8 cellular contexts compared by ENCODE assay signal in the genomic region with DNA sequence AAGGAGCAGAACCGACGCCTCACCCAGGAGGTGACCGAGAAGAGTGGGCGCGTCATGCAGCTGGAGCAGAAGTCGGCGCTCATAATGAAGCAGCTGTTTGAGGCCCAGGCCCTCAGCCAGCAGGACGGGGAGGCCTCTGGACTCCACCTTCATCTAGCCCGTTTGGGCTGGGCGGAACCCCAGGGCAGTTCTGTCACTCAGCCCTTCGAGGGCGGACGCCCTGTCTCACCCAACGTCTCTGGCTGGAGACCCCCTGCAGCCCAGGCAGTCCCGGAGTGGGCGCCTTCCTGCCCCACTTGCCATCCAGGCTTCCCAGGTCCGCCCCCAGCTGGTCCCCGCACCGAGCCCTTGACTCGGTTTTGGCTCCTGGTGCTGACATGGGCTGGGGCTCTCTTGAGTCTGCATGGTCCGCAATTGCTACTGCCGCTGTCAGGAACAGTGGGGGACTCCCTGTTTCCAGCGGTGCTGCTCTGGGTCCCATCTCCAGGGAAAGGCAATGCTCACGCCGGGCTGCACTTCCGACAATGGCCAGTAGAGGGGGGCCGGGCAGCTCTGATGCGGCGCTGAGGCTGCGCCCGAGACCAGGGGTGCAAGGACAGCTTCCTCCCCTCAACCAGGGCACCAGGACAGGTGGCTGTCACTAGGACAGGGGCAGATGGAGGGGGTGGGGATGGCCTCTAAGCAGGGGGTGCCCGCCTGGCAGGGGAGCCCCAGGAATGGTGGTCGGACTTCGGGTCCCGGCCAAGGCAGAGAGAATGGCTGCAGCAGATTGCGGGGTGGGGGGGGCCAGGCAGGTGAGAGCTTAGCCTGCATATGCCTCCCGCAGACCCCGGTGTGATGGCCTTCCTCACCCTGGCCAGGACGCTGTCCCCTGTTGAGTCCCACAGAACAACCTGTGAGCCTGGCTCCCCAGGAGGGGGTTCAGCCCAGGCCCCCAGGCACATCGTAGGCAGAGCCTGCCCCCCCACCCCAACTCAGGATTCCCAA.
DNase-seq lines count a peak whose midpoint lies in the region; ATAC-seq and TF ChIP-seq lines count a peak whose summit lies in the region.

No MANE protein-coding gene starts in this region.

- peaks cover 9% of the 10 kb centered on the region; the same call in 1 of the 2 replicates for H3F3A ChIP-seq in PC-9 (ENCODE audit: insufficient read depth, low read depth)
- peaks cover 8% of the 10 kb centered on the region for H3F3A ChIP-seq in neural progenitor cell (ENCODE audit: low read depth)

- H3K4me3 Mint-ChIP-seq in activated T-helper 1 cell treated with anti-CD3 and anti-CD28 coated beads, Interleukin-12 subunit alpha, Interleukin-12 subunit beta, Interleukin-2, Interleukin-4 antibody, amounts not matched to agents 30 ng/mL and 10 ng/mL and 1 ng/mL, durations not matched to agents 14 hours and 24 hours and 36 hours: no peak overlapping the region
- H3K4me3 Mint-ChIP-seq in neural progenitor cell: no peak overlapping the region

- BruUV-seq in PC-9 (replicated peaks; lab: Mats Ljungman, UMichigan): no TSS peak

- no peaks in the 10 kb centered on the region for H3K9me2 ChIP-seq in PC-9 (ENCODE audit: insufficient read depth)

- no peak overlapping the region for H3K9ac ChIP-seq in neural progenitor cell

- H3K27ac ChIP-seq in PC-9: no peak overlapping the region
- H3K27ac ChIP-seq in neural progenitor cell: no peak overlapping the region
- no peak overlapping the region for H3K27ac ChIP-seq in substantia nigra (ENCODE audit: low read depth, low read length, poor library complexity, severe bottlenecking)

- H3K27ac Mint-ChIP-seq in activated T-helper 1 cell treated with anti-CD3 and anti-CD28 coated beads, Interleukin-12 subunit alpha, Interleukin-12 subunit beta, Interleukin-2, Interleukin-4 antibody, amounts not matched to agents 30 ng/mL and 10 ng/mL and 1 ng/mL, durations not matched to agents 14 hours and 24 hours and 36 hours: no peak overlapping the region
- no peak overlapping the region for H3K27ac Mint-ChIP-seq in neural progenitor cell

- H3K4me3 ChIP-seq in PC-9 (no peak overlapping the region), fibroblast of pulmonary artery (replicated peaks; ENCODE audit: low read depth, low read length) (no peak overlapping the region), neural progenitor cell (no peak overlapping the region)

- in situ Hi-C loops in G401 (cut with HindIII; ENCODE audit: low sequenced_read_pairs): no loop called here

- H4K20me1 ChIP-seq in PC-9 (ENCODE audit: insufficient read depth) (peaks cover 25% of the 10 kb centered on the region), neural progenitor cell (ENCODE audit: low read depth) (peaks cover 43% of the 10 kb centered on the region)

- no peaks in the 10 kb centered on the region for H3K4me1 ChIP-seq in PC-9 (replicated peaks; ENCODE audit: insufficient read depth)
- no peaks in the 10 kb centered on the region for H3K4me1 ChIP-seq in neural progenitor cell

- H3K9me3 ChIP-seq in PC-9 (ENCODE audit: insufficient read depth, low read depth) (no peaks in the 10 kb centered on the region), neural progenitor cell (ENCODE audit: low read depth) (no peaks in the 10 kb centered on the region)

- POLR2A ChIA-PET in PC-9 (lab: Charles Lee; ENCODE audit: unreplicated experiment): interaction anchor here (0.6 kb wide), 1 partner anchor 457 kb away, joined by 6 read pairs; no protein-coding TSS in a partner anchor

- no peaks in the 10 kb centered on the region for H3K9me3 Mint-ChIP-seq in activated T-helper 1 cell treated with anti-CD3 and anti-CD28 coated beads, Interleukin-12 subunit alpha, Interleukin-12 subunit beta, Interleukin-2, Interleukin-4 antibody, amounts not matched to agents 30 ng/mL and 10 ng/mL and 1 ng/mL, durations not matched to agents 14 hours and 24 hours and 36 hours
- H3K9me3 Mint-ChIP-seq in neural progenitor cell: no peaks in the 10 kb centered on the region

- CTCF ChIA-PET in PC-9 (lab: Charles Lee): interaction anchor here (0.6 kb wide), 2 partner anchors 182 to 399 kb away, joined by 3 to 7 read pairs; no protein-coding TSS in a partner anchor

- H3K79me2 ChIP-seq in PC-9 (ENCODE audit: low read depth) (no peaks in the 10 kb centered on the region), neural progenitor cell (ENCODE audit: low read depth) (peaks cover 37% of the 10 kb centered on the region)

- TF ChIP-seq CTCF in PC-9 (conservative IDR thresholded peaks at IDR 0.05) (peak; percentile 97), fibroblast of pulmonary artery (IDR thresholded peaks at IDR 0.05; ENCODE audit: low read length, missing control alignments) (peak; percentile 89), neural progenitor cell (IDR thresholded peaks at IDR 0.05) (peak; percentile 93)

- DNase-seq in G401 (ENCODE audit: low spot score): peak; percentile 65
- peak in 1 of 2 experiments; percentile 62 for DNase-seq in PC-9
- peak; percentile 62 for DNase-seq in activated T-helper 1 cell treated with anti-CD3 and anti-CD28 coated beads, Interleukin-12 subunit alpha, Interleukin-12 subunit beta, Interleukin-2, Interleukin-4 antibody, amounts not matched to agents 30 ng/mL and 10 ng/mL and 1 ng/mL, durations not matched to agents 14 hours and 24 hours and 36 hours (ENCODE audit: low spot score)
- peak; percentile 50 for DNase-seq in fibroblast of pulmonary artery (ENCODE audit: low read depth)
- DNase-seq in neural progenitor cell (ENCODE audit: low spot score): peak; percentile 78
- peak in 46 of 49 donors; percentile 5 to 79 (median 52) for DNase-seq in substantia nigra (lab: John Stamatoyannopoulos, UW)

- H3K4me1 Mint-ChIP-seq in activated T-helper 1 cell treated with anti-CD3 and anti-CD28 coated beads, Interleukin-12 subunit alpha, Interleukin-12 subunit beta, Interleukin-2, Interleukin-4 antibody, amounts not matched to agents 30 ng/mL and 10 ng/mL and 1 ng/mL, durations not matched to agents 14 hours and 24 hours and 36 hours (ENCODE audit: low read depth): no peaks in the 10 kb centered on the region
- H3K4me1 Mint-ChIP-seq in neural progenitor cell: no peaks in the 10 kb centered on the region

- H3K36me3 ChIP-seq in PC-9 (ENCODE audit: low read depth): no peaks in the 10 kb centered on the region
- H3K36me3 ChIP-seq in neural progenitor cell: peaks cover 5% of the 10 kb centered on the region

- H2AFZ ChIP-seq in PC-9 (no peak overlapping the region), neural progenitor cell (replicated peaks) (no peak overlapping the region)

- H3K27me3 ChIP-seq in PC-9 (ENCODE audit: insufficient read depth, low read depth) (no peaks in the 10 kb centered on the region), neural progenitor cell (no peaks in the 10 kb centered on the region)

- no peaks in the 10 kb centered on the region for H3K27me3 Mint-ChIP-seq in activated T-helper 1 cell treated with anti-CD3 and anti-CD28 coated beads, Interleukin-12 subunit alpha, Interleukin-12 subunit beta, Interleukin-2, Interleukin-4 antibody, amounts not matched to agents 30 ng/mL and 10 ng/mL and 1 ng/mL, durations not matched to agents 14 hours and 24 hours and 36 hours (ENCODE audit: insufficient read depth)
- H3K27me3 Mint-ChIP-seq in neural progenitor cell (ENCODE audit: insufficient read depth, low read depth): peaks cover 2% of the 10 kb centered on the region

- ATAC-seq in HG02798 (IDR thresholded peaks at IDR 0.05; ENCODE audit: poor library complexity, unreplicated experiment): peak; percentile 64
- ATAC-seq in GM21526 (IDR thresholded peaks at IDR 0.05; ENCODE audit: low FRiP score, unreplicated experiment): no peak

- H3K4me2 ChIP-seq in PC-9 (no peak overlapping the region), neural progenitor cell (no peak overlapping the region)

- peaks cover 9% of the 10 kb centered on the region for H3K36me3 Mint-ChIP-seq in activated T-helper 1 cell treated with anti-CD3 and anti-CD28 coated beads, Interleukin-12 subunit alpha, Interleukin-12 subunit beta, Interleukin-2, Interleukin-4 antibody, amounts not matched to agents 30 ng/mL and 10 ng/mL and 1 ng/mL, durations not matched to agents 14 hours and 24 hours and 36 hours (ENCODE audit: low read depth)
- peaks cover 17% of the 10 kb centered on the region for H3K36me3 Mint-ChIP-seq in neural progenitor cell

- intact Hi-C loops in PC-9 (cut with micrococcal nuclease; ENCODE audit: unreplicated experiment): no loop called here
- intact Hi-C loops in activated T-helper 1 cell treated with anti-CD3 and anti-CD28 coated beads, Interleukin-12 subunit alpha, Interleukin-12 subunit beta, Interleukin-2, Interleukin-4 antibody, amounts not matched to agents 30 ng/mL and 10 ng/mL and 1 ng/mL, durations not matched to agents 14 hours and 24 hours and 36 hours (cut with micrococcal nuclease): loop anchor here (1.0 to 2.0 kb wide), 4 partner anchors 35 to 183 kb away; a partner anchor contains a TSS
